ENCODE assay signal across 1 cellular context in genomic region chr2:142880275-142880674, GRCh38.
TF ChIP-seq lines count a peak whose summit lies in the region.

No MANE protein-coding gene starts in this region.

TF ChIP-seq in GM12878, 131 proteins besides CTCF, POLR2A, EP300 and RAD21 (continued from another document):
- TF ChIP-seq BHLHE40 (IDR thresholded peaks at IDR 0.05; ENCODE audit: borderline replicate concordance in 1 of 2, low read depth in 2 of 2, low read length in 1 of 2): no peak
